ENCODE assay signal across 8 cellular contexts in genomic region chr20:19735446-19735845, GRCh38. TPM values are rescaled to one million over a fixed set of nuclear protein-coding genes. Genes with fewer than 3 reads are reported as not detected.
DNase-seq lines count a peak whose midpoint lies in the region; ATAC-seq lines count a peak whose summit lies in the region.

No MANE protein-coding gene starts in this region.

- peaks cover 0 to 21% of the 10 kb centered on the region in 2 donors for H3K4me1 ChIP-seq in neuronal stem cell (ENCODE audit: control insufficient read depth in 2 of 2, insufficient read depth in 1 of 2, low read depth in 1 of 2, low read length in 2 of 2)

- no peak for ATAC-seq in HG02870 (IDR thresholded peaks at IDR 0.05; ENCODE audit: unreplicated experiment)
- ATAC-seq in activated CD4-positive, CD25-positive, alpha-beta regulatory T cell treated with anti-CD3 and anti-CD28 coated beads, Interleukin-2, amount 50 U/mL, for 24 hours = no peak

- H2AFZ ChIP-seq in neuronal stem cell (ENCODE audit: low read length) = peak overlapping the region; percentile 65

- H3K9ac ChIP-seq in SK-N-MC (ENCODE audit: insufficient read length) = peak overlapping the region; percentile 64
- no peak overlapping the region for H3K9ac ChIP-seq in neuronal stem cell (ENCODE audit: low read depth, low read length, poor library complexity)

- H2BK120ac ChIP-seq in neuronal stem cell (ENCODE audit: low read depth, low read length) = no peak overlapping the region

- H3K27me3 ChIP-seq in neuronal stem cell (ENCODE audit: control insufficient read depth in 3 of 3, insufficient read depth in 3 of 3, low read depth in 1 of 3, low read length in 3 of 3) = no peaks in the 10 kb centered on the region

- H4K8ac ChIP-seq in neuronal stem cell (ENCODE audit: low read depth, low read length) = no peak overlapping the region

- no peak overlapping the region for H2BK15ac ChIP-seq in neuronal stem cell (ENCODE audit: low read length)

- no CpG with 5 or more reads among the region's 6 CpGs for WGBS in neuronal stem cell (ENCODE audit: extremely low coverage in 2 of 2, insufficient read length in 2 of 2, insufficient replicate concordance in 1 of 2), 2 donors

- H3K36me3 ChIP-seq in SK-N-MC (ENCODE audit: insufficient read depth, low read length) = no peaks in the 10 kb centered on the region
- H3K36me3 ChIP-seq in neuronal stem cell (replicated peaks in 1 of 2; ENCODE audit: control insufficient read depth in 2 of 2, insufficient read depth in 2 of 2, low read length in 2 of 2) = no peaks in the 10 kb centered on the region

- H2AK5ac ChIP-seq in neuronal stem cell (ENCODE audit: low read depth, low read length) = no peak overlapping the region

- H3K18ac ChIP-seq in neuronal stem cell (ENCODE audit: low read length) = no peak overlapping the region

- no peak overlapping the region for H2BK5ac ChIP-seq in neuronal stem cell (ENCODE audit: low read length)

- H3K4me3 ChIP-seq in SK-N-MC (peak overlapping the region; percentile 66), neuronal stem cell (ENCODE audit: low read length in 2 of 2) (no peak overlapping the region)

- no peak overlapping the region for H3K4ac ChIP-seq in neuronal stem cell (ENCODE audit: low read length)

- H3K9me3 ChIP-seq in SK-N-MC (ENCODE audit: low read depth, low read length) = no peaks in the 10 kb centered on the region
- H3K9me3 ChIP-seq in neuronal stem cell (replicated peaks in 1 of 2; ENCODE audit: control insufficient read depth in 2 of 2, insufficient read depth in 1 of 2, low read depth in 1 of 2, low read length in 2 of 2) = no peaks in the 10 kb centered on the region

- DNase-seq in CD1c-positive myeloid dendritic cell (ENCODE audit: extremely low spot score) (peak; percentile 83), HPDE6-E6E7 (ENCODE audit: extremely low spot score) (peak; percentile 100), SK-N-MC (ENCODE audit: low read depth, low spot score) (peak; percentile 95), fibroblast of the conjunctiva (ENCODE audit: low read depth) (peak; percentile 60), neuronal stem cell (ENCODE audit: low spot score) (no peak), OCI-M2 (lab: John Stamatoyannopoulos, UW; ENCODE audit: unreplicated experiment) (no peak)

- H4K91ac ChIP-seq in neuronal stem cell (ENCODE audit: low read depth, low read length, poor library complexity) = no peak overlapping the region

- no peak overlapping the region for H3K23ac ChIP-seq in neuronal stem cell (ENCODE audit: low read depth, low read length, poor library complexity)

- H3K14ac ChIP-seq in neuronal stem cell (ENCODE audit: low read length) = no peak overlapping the region

- no peak overlapping the region for H2BK12ac ChIP-seq in neuronal stem cell (ENCODE audit: low read length)

- peak overlapping the region; percentile 99 for H3K27ac ChIP-seq in SK-N-MC
- no peak overlapping the region for H3K27ac ChIP-seq in neuronal stem cell (replicated peaks; ENCODE audit: low read length)

- H3K4me2 ChIP-seq in neuronal stem cell (ENCODE audit: insufficient read depth, low read length, poor library complexity, severe bottlenecking) = no peak overlapping the region

- H3K79me1 ChIP-seq in neuronal stem cell (ENCODE audit: low read depth, low read length) = no peaks in the 10 kb centered on the region

RNA-seq across cellular contexts. Expression of gene RIN2, which starts 22.6 kb away (rescaled TPM):
- 5.9 TPM for polyA plus RNA-seq in neuronal stem cell (2013, experiment 1 of 2)
- 5.0 TPM for polyA plus RNA-seq in neuronal stem cell (2013, experiment 2 of 2)

Comparison
In these comparisons a context has a peak if more than half of its experiments do, and no peak if none do; other contexts are left out.
1. DNase-seq: peak in CD1c-positive myeloid dendritic cell (single experiment), HPDE6-E6E7 (single experiment), SK-N-MC (single experiment) and fibroblast of the conjunctiva (single experiment); none in neuronal stem cell (single experiment) and OCI-M2 (single experiment).